Comparison of ENCODE assay signal across 8 cellular contexts in the genomic region with DNA sequence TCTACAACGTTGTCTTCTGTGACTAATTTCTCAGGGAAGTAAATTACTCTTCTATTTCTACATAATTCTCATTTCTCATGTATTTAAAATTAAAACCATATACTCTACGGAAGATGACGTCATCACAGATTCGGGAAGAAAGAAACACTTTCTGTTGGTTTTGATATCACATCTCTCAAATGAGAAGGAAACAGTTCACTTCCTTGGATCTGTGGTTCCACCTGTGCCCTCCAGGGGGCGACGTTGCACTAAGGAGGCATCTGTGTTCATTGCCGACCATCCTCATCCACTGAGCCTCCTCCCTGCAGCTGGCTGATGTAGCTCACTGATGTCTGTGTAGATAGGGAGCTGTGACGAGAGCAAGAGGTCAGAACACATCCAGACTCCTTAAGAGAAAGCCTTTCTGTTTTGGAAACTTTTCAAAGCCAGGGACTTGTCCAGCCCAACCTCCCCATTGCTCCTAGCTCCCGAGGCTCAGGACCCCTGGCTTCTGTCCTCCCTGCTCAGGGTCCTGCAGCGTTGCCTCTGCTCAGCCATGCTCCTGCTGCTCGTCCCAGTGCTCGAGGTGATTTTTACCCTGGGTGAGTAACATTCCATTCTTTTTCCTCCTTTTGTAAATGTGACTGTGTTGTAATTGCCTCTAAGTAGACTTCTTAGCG.
A peak's percentile ranks its signal among the peaks of the same experiment; 100 is the strongest.
DNase-seq lines count a peak whose midpoint lies in the region; ATAC-seq, FAIRE-seq and TF ChIP-seq lines count a peak whose summit lies in the region.

No MANE protein-coding gene starts in this region.

- peak; percentile 98 for FAIRE-seq in urothelium cell line (lab: Jason Lieb, UNC)

- H4K20me1 ChIP-seq in neural progenitor cell (ENCODE audit: low read depth), result no peaks in the 10 kb centered on the region

- H3K27ac ChIP-seq in VCaP, result no peak overlapping the region
- H3K27ac ChIP-seq in neural progenitor cell, result no peak overlapping the region

- DNase-seq in GDM1 (lab: John Stamatoyannopoulos, UW) (peak; percentile 50), HT-29 (ENCODE audit: low spot score) (peak; percentile 15), neural progenitor cell (ENCODE audit: low spot score) (peak; percentile 65), urothelium cell line (ENCODE audit: low spot score) (peak; percentile 37), omental fat pad (ENCODE audit: low spot score) (no peak)
- peak; percentile 52 for DNase-seq in central memory CD8-positive, alpha-beta T cell (ENCODE audit: low spot score in 2 of 2)

- H3K4me2 ChIP-seq in neural progenitor cell, result peak overlapping the region; percentile 28

- H3K4me3 Mint-ChIP-seq in central memory CD8-positive, alpha-beta T cell, result peak overlapping the region; percentile 82
- no peak overlapping the region for H3K4me3 Mint-ChIP-seq in neural progenitor cell

- H3K4me1 Mint-ChIP-seq in central memory CD8-positive, alpha-beta T cell, result peaks cover 12% of the 10 kb centered on the region
- no peaks in the 10 kb centered on the region for H3K4me1 Mint-ChIP-seq in neural progenitor cell

- H3K27ac Mint-ChIP-seq in central memory CD8-positive, alpha-beta T cell (ENCODE audit: low read depth), result peak overlapping the region; percentile 88
- no peak overlapping the region for H3K27ac Mint-ChIP-seq in neural progenitor cell

- H3K4me1 ChIP-seq in neural progenitor cell, result no peaks in the 10 kb centered on the region

- no peaks in the 10 kb centered on the region for H3K9me3 ChIP-seq in neural progenitor cell (ENCODE audit: low read depth)

- TF ChIP-seq CTCF in VCaP (conservative IDR thresholded peaks at IDR 0.05) (peak; percentile 69), neural progenitor cell (IDR thresholded peaks at IDR 0.05) (peak; percentile 87), omental fat pad (IDR thresholded peaks at IDR 0.05) (no peak)

- peak overlapping the region; percentile 81 for H2AFZ ChIP-seq in neural progenitor cell (replicated peaks)

- ATAC-seq in central memory CD8-positive, alpha-beta T cell (replicated peaks; ENCODE audit: extremely low read depth, poor library complexity, severe bottlenecking), result peak; percentile 86
- ATAC-seq in omental fat pad (ENCODE audit: low FRiP score) (no peak), HG02884 (IDR thresholded peaks at IDR 0.05; ENCODE audit: unreplicated experiment) (no peak)

- no peak overlapping the region for H3K4me3 ChIP-seq in neural progenitor cell

- H3K36me3 Mint-ChIP-seq in central memory CD8-positive, alpha-beta T cell (ENCODE audit: insufficient read depth), result peaks cover 7% of the 10 kb centered on the region
- H3K36me3 Mint-ChIP-seq in neural progenitor cell, result no peaks in the 10 kb centered on the region

- H3K27me3 Mint-ChIP-seq in central memory CD8-positive, alpha-beta T cell, result peaks cover 58% of the 10 kb centered on the region
- peaks cover 2% of the 10 kb centered on the region for H3K27me3 Mint-ChIP-seq in neural progenitor cell (ENCODE audit: insufficient read depth, low read depth)

- H3K36me3 ChIP-seq in neural progenitor cell, result no peaks in the 10 kb centered on the region

- H3F3A ChIP-seq in neural progenitor cell (ENCODE audit: low read depth), result no peaks in the 10 kb centered on the region

- H3K79me2 ChIP-seq in neural progenitor cell (ENCODE audit: low read depth), result no peaks in the 10 kb centered on the region

- no peak overlapping the region for H3K9ac ChIP-seq in neural progenitor cell

- H3K9me3 Mint-ChIP-seq in central memory CD8-positive, alpha-beta T cell, result no peaks in the 10 kb centered on the region
- no peaks in the 10 kb centered on the region for H3K9me3 Mint-ChIP-seq in neural progenitor cell

- peaks cover 78% of the 10 kb centered on the region for H3K27me3 ChIP-seq in neural progenitor cell

Comparison
In these comparisons a context has a peak if more than half of its experiments do, and no peak if none do; other contexts are left out.
1. CTCF ChIP-seq: peak in VCaP (single experiment) and neural progenitor cell (single experiment); none in omental fat pad (0 of 3).